In the genomic region with DNA sequence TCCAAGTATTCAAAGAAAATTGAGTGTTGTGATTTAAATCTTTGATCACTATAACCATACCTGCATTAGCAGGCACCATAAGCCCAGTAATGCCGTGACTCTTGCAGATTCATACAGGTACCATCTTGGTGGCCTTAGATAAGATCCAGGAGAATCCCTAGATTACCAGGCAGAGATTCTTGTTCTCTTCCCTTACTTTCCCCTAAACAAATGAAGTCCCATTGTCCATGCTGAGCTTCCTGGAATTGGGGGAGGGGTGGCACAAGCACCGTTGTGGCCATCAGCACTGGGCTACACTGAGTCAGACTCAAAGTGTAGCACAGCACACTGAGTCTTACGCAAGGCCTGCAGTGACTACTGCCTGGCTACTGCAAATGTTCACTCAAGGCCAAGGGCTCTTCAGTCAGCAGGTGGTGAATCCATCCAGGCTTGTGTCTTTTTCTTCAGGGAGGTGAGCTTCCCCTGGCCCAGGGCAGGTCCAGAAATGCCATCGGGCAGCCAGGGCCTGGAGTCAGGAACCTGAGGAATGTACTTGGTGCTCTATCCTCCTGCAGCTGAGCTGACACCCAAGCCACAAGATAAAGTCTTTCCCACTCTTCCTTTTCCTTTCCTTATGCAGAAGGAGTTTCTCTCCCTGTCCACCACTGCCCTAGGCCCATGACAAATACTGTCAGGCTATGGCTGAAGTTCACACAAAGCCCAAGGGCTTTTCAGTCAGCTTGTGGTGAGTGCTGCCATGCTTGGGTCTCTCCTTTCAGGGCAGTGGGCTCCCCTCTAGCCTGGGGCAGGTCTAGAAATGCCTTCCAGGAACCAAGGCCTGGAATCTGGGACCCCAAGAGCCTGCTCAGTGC, we compare ENCODE assay signal across 14 cellular contexts. TPM values are rescaled to one million over a fixed set of nuclear protein-coding genes. Genes with fewer than 3 reads are reported as not detected.
A peak's percentile ranks its signal among the peaks of the same experiment; 100 is the strongest.
DNase-seq lines count a peak whose midpoint lies in the region; ATAC-seq and TF ChIP-seq lines count a peak whose summit lies in the region.
"Had no signal": no experiment of that assay in that cellular context is flagged by ENCODE, and none has a peak within 500 bp of the region (broad histone marks: within the 10 kb centered on the region; RNA-seq: fewer than 3 reads in every experiment).

No MANE protein-coding gene starts in this region.

- H3K9me3 ChIP-seq in left lung = peaks cover 0 to 22% of the 10 kb centered on the region in 2 donors
- H3K9me3 ChIP-seq: ovary had no signal

- DNase-seq in AG08396 (ENCODE audit: low spot score) (peak; percentile 39), HFFc6 (peak; percentile 77), astrocyte of the hippocampus (ENCODE audit: low read depth, low spot score) (peak; percentile 44), left lung (no peak), GM20000 (ENCODE audit: low spot score) (no peak)
- no peak for DNase-seq in stimulated activated CD4-positive, alpha-beta T cell treated with anti-CD3 and anti-CD28 coated beads, Interleukin-15, amount 100 ng/mL, for 24 hours
- DNase-seq: activated effector memory CD4-positive, alpha-beta T cell treated with Interleukin-2 at 50 U/mL for 16 hours; effector CD8-positive, alpha-beta T cell; NCI-H1105 treated with DMSO at 0.1 percent for 48 hours; OCI-M1; ovary had no signal

- ATAC-seq in left lung = peak; percentile 76
- no peak for ATAC-seq in HG02623 (IDR thresholded peaks at IDR 0.05; ENCODE audit: unreplicated experiment)
- ATAC-seq in GM21723 (IDR thresholded peaks at IDR 0.05; ENCODE audit: unreplicated experiment) = no peak
- ATAC-seq: WTC11 had no signal

- H3K4me3 ChIP-seq in left lung = no peak overlapping the region
- H3K4me3 ChIP-seq: ovary had no signal

- H3K36me3 ChIP-seq in left lung = no peaks in the 10 kb centered on the region
- H3K36me3 ChIP-seq: ovary had no signal

- H3K27ac ChIP-seq in left lung = no peak overlapping the region
- H3K27ac ChIP-seq: ovary had no signal

- H3K4me1 ChIP-seq in left lung = no peaks in the 10 kb centered on the region

- TF ChIP-seq CTCF in HFFc6 (IDR thresholded peaks at IDR 0.05) (no peak), left lung (IDR thresholded peaks at IDR 0.05) (no peak), GM20000 (IDR thresholded peaks at IDR 0.05; ENCODE audit: extremely low read depth, missing control alignments) (no peak)

- peak overlapping the region; percentile 98 for H3K27ac Mint-ChIP-seq in HFFc6
- H3K27ac Mint-ChIP-seq: WTC11 had no signal

- peak overlapping the region; percentile 68 for H3K4me3 Mint-ChIP-seq in HFFc6
- H3K4me3 Mint-ChIP-seq: WTC11 had no signal

- H3K4me1 Mint-ChIP-seq in HFFc6 (ENCODE audit: low read depth) = peaks cover 41% of the 10 kb centered on the region

- H3K36me3 Mint-ChIP-seq in HFFc6 (ENCODE audit: low read depth) = peaks cover 24% of the 10 kb centered on the region

- H3K9me3 Mint-ChIP-seq in HFFc6 = peaks cover 21% of the 10 kb centered on the region

- no peaks in the 10 kb centered on the region; the same call in 1 of the 2 replicates for H3K27me3 Mint-ChIP-seq in HFFc6 (ENCODE audit: insufficient read depth)

- intact Hi-C loops in left lung (cut with DNase I) = no loop called here

- H3K27me3 ChIP-seq in left lung = no peaks in the 10 kb centered on the region
- H3K27me3 ChIP-seq: ovary had no signal

RNA-seq across cellular contexts. Expression of gene CD28, which starts 52.6 kb away (rescaled TPM):
- total RNA-seq in HFFc6 (2021; fragmentation: NEBNext Ultra II Directional; extraction: Animal tissue kit (Norgen Biotek cat#: 25700)) = not detected
- 1 to 10 TPM; 1.3 to 2.4 TPM for total RNA-seq in left lung

Comparison
In these comparisons a context has a peak if more than half of its experiments do, and no peak if none do; other contexts are left out.
1. DNase-seq: peak in AG08396 (single experiment), HFFc6 (single experiment) and astrocyte of the hippocampus (single experiment); none in left lung (0 of 2), stimulated activated CD4-positive, alpha-beta T cell treated with anti-CD3 and anti-CD28 coated beads, Interleukin-15, amount 100 ng/mL, for 24 hours (single experiment) and GM20000 (single experiment).